In genomic region chr14:33210304-33210703, GRCh38 we compare ENCODE assay signal across 15 cellular contexts.
A peak's percentile ranks its signal among the peaks of the same experiment; 100 is the strongest.
DNase-seq lines count a peak whose midpoint lies in the region; ATAC-seq and TF ChIP-seq lines count a peak whose summit lies in the region.
"Had no signal": no experiment of that assay in that cellular context is flagged by ENCODE, and none has a peak within 500 bp of the region (broad histone marks: within the 10 kb centered on the region; RNA-seq: fewer than 3 reads in every experiment).

No MANE protein-coding gene starts in this region.

- in situ Hi-C loops in brain microvascular endothelial cell (cut with HindIII; ENCODE audit: low pct_ligation_motif_present, low sequenced_read_pairs), result no loop called here

- peak; percentile 25 for ATAC-seq in left lung
- no peak for ATAC-seq in stimulated activated naive B cell treated with anti-CD40 and anti-IgM and Interleukin-4, amounts not matched to agents 10 μg/mL and 1 μg/mL and 100 μg/mL, for 72 hours (replicated peaks)
- no peak for ATAC-seq in GM18517 (IDR thresholded peaks at IDR 0.05; ENCODE audit: unreplicated experiment)
- ATAC-seq in lower lobe of right lung, result no peak
- ATAC-seq in GM18502 (IDR thresholded peaks at IDR 0.05; ENCODE audit: poor library complexity, unreplicated experiment), result no peak

- H3K27ac ChIP-seq in brain microvascular endothelial cell, result no peak overlapping the region
- H3K27ac ChIP-seq in left lung, result no peak overlapping the region
- H3K27ac ChIP-seq in lower lobe of right lung, result no peak overlapping the region

- no peaks in the 10 kb centered on the region for H3K4me1 Mint-ChIP-seq in stimulated activated naive B cell treated with anti-CD40 and anti-IgM and Interleukin-4, amounts not matched to agents 10 μg/mL and 1 μg/mL and 100 μg/mL, for 72 hours
- H3K4me1 Mint-ChIP-seq: memory B cell had no signal

- no peak overlapping the region for H3K4me3 Mint-ChIP-seq in stimulated activated naive B cell treated with anti-CD40 and anti-IgM and Interleukin-4, amounts not matched to agents 10 μg/mL and 1 μg/mL and 100 μg/mL, for 72 hours
- H3K4me3 Mint-ChIP-seq: memory B cell had no signal

- DNase-seq in EH (ENCODE audit: low read depth) (peak; percentile 21), MG63 (peak; percentile 8), brain microvascular endothelial cell (peak; percentile 20), left lung (no peak), lower lobe of right lung (no peak)
- DNase-seq in stimulated activated naive B cell treated with anti-CD40 and anti-IgM and Interleukin-4, amounts not matched to agents 10 μg/mL and 1 μg/mL and 100 μg/mL, for 72 hours, result no peak
- DNase-seq: activated CD4-positive, alpha-beta T cell treated with anti-CD3 and anti-CD28 coated beads, Interleukin-2, amount 50 U/mL, for 48 hours; C1 segment of cervical spinal cord; cortex of kidney; NCI-H187; stimulated activated CD4-positive, alpha-beta T cell treated with anti-CD3 and anti-CD28 coated beads, Interleukin-2, amount 100 ng/mL, for 24 hours; T-helper 1 cell had no signal

- no peak overlapping the region for H3K27ac Mint-ChIP-seq in stimulated activated naive B cell treated with anti-CD40 and anti-IgM and Interleukin-4, amounts not matched to agents 10 μg/mL and 1 μg/mL and 100 μg/mL, for 72 hours
- H3K27ac Mint-ChIP-seq: memory B cell had no signal

- H3K36me3 Mint-ChIP-seq in stimulated activated naive B cell treated with anti-CD40 and anti-IgM and Interleukin-4, amounts not matched to agents 10 μg/mL and 1 μg/mL and 100 μg/mL, for 72 hours, result no peaks in the 10 kb centered on the region
- H3K36me3 Mint-ChIP-seq: memory B cell had no signal

- intact Hi-C loops in left lung (cut with DNase I) (no loop called here), lower lobe of right lung (cut with DNase I) (no loop called here)

- H3K4me3 ChIP-seq in MG63, result no peak overlapping the region
- H3K4me3 ChIP-seq in brain microvascular endothelial cell (ENCODE audit: low read depth, low read length), result no peak overlapping the region
- no peak overlapping the region for H3K4me3 ChIP-seq in left lung
- no peak overlapping the region for H3K4me3 ChIP-seq in lower lobe of right lung

- H3K9me3 Mint-ChIP-seq in stimulated activated naive B cell treated with anti-CD40 and anti-IgM and Interleukin-4, amounts not matched to agents 10 μg/mL and 1 μg/mL and 100 μg/mL, for 72 hours, result no peaks in the 10 kb centered on the region
- H3K9me3 Mint-ChIP-seq: memory B cell had no signal

- no peaks in the 10 kb centered on the region for H3K27me3 Mint-ChIP-seq in stimulated activated naive B cell treated with anti-CD40 and anti-IgM and Interleukin-4, amounts not matched to agents 10 μg/mL and 1 μg/mL and 100 μg/mL, for 72 hours
- H3K27me3 Mint-ChIP-seq: memory B cell had no signal

- no peaks in the 10 kb centered on the region for H3K27me3 ChIP-seq in MG63
- no peaks in the 10 kb centered on the region for H3K27me3 ChIP-seq in brain microvascular endothelial cell (replicated peaks)
- no peaks in the 10 kb centered on the region for H3K27me3 ChIP-seq in left lung
- no peaks in the 10 kb centered on the region for H3K27me3 ChIP-seq in lower lobe of right lung (ENCODE audit: low read depth)

- H3K9me3 ChIP-seq in MG63 (no peaks in the 10 kb centered on the region), left lung (no peaks in the 10 kb centered on the region), lower lobe of right lung (no peaks in the 10 kb centered on the region)

- H3K36me3 ChIP-seq in MG63 (no peaks in the 10 kb centered on the region), brain microvascular endothelial cell (replicated peaks) (no peaks in the 10 kb centered on the region), left lung (no peaks in the 10 kb centered on the region), lower lobe of right lung (no peaks in the 10 kb centered on the region)

- TF ChIP-seq CTCF in brain microvascular endothelial cell (IDR thresholded peaks at IDR 0.05; ENCODE audit: low read depth, low read length, missing control alignments), result no peak
- TF ChIP-seq CTCF in left lung (IDR thresholded peaks at IDR 0.05), result no peak
- no peak for TF ChIP-seq CTCF in lower lobe of right lung (IDR thresholded peaks at IDR 0.05)

- H3K4me1 ChIP-seq in left lung (no peaks in the 10 kb centered on the region), lower lobe of right lung (no peaks in the 10 kb centered on the region)

Comparison
In these comparisons a context has a peak if more than half of its experiments do, and no peak if none do; other contexts are left out.
1. DNase-seq: peak in EH (single experiment), MG63 (single experiment) and brain microvascular endothelial cell (single experiment); none in left lung (0 of 2), stimulated activated naive B cell treated with anti-CD40 and anti-IgM and Interleukin-4, amounts not matched to agents 10 μg/mL and 1 μg/mL and 100 μg/mL, for 72 hours (single experiment) and lower lobe of right lung (single experiment).